2 cellular contexts compared by ENCODE assay signal in genomic region chr11:124868322-124869274, GRCh38.
TF ChIP-seq lines count a peak whose summit lies in the region.

No MANE protein-coding gene starts in this region.

TF ChIP-seq in IMR-90, 13 proteins besides CTCF, POLR2A, EP300 and RAD21:
- no peak for TF ChIP-seq MXI1 (IDR thresholded peaks at IDR 0.05; ENCODE audit: borderline replicate concordance, low read depth, low read length)
- TF ChIP-seq MAFK (IDR thresholded peaks at IDR 0.05; ENCODE audit: low read depth, low read length) = no peak
- TF ChIP-seq FOS (IDR thresholded peaks at IDR 0.05; ENCODE audit: low read depth, low read length) = no peak
- no peak for TF ChIP-seq NFE2L2 (IDR thresholded peaks at IDR 0.05; ENCODE audit: low read depth, low read length)
- TF ChIP-seq RFX5 (IDR thresholded peaks at IDR 0.05; ENCODE audit: low read depth, low read length) = no peak
- TF ChIP-seq BHLHE40 (IDR thresholded peaks at IDR 0.05; ENCODE audit: low read depth, low read length) = no peak
- TF ChIP-seq ELK1 (IDR thresholded peaks at IDR 0.05; ENCODE audit: borderline replicate concordance, low read depth, low read length) = no peak
- no peak for TF ChIP-seq CEBPB (IDR thresholded peaks at IDR 0.05; ENCODE audit: low read depth, low read length)
- TF ChIP-seq USF2 (IDR thresholded peaks at IDR 0.05; ENCODE audit: low read depth, low read length) = no peak
- TF ChIP-seq SMC3 (IDR thresholded peaks at IDR 0.05; ENCODE audit: low read depth, low read length) = no peak

TF ChIP-seq in neural cell, 6 proteins besides CTCF, POLR2A, EP300 and RAD21:
- TF ChIP-seq TAF1 (IDR thresholded peaks at IDR 0.05; ENCODE audit: low read depth) (no peak), EZH2 (IDR thresholded peaks at IDR 0.05; ENCODE audit: borderline replicate concordance, insufficient read depth, low read length, poor library complexity, severe bottlenecking) (no peak), REST (IDR thresholded peaks at IDR 0.05; ENCODE audit: borderline replicate concordance) (no peak), SMC3 (conservative IDR thresholded peaks at IDR 0.05; ENCODE audit: poor library complexity) (no peak), POLR2AphosphoS5 (IDR thresholded peaks at IDR 0.05) (no peak), MXI1 (conservative IDR thresholded peaks at IDR 0.05; ENCODE audit: poor library complexity, severe bottlenecking) (no peak)
